Comparison of ENCODE assay signal across 1 cellular context in genomic region chr6:13678255-13678983, GRCh38.
TF ChIP-seq lines count a peak whose summit lies in the region.

No MANE protein-coding gene starts in this region.

TF ChIP-seq in K562, 482 proteins besides CTCF, POLR2A, EP300 and RAD21 (continued from another document and continues in another):
- TF ChIP-seq THRB (CRISPR knock-in tag; conservative IDR thresholded peaks at IDR 0.05) (peak; percentile 83; the same call in 1 of the 2 replicates), ATF7 (IDR thresholded peaks at IDR 0.05) (peak; percentile 46), CCAR2 (IDR thresholded peaks at IDR 0.05; ENCODE audit: low read depth, low read length) (no peak), POLR3G (IDR thresholded peaks at IDR 0.05; ENCODE audit: extremely low read depth, insufficient read length, insufficient replicate concordance) (no peak), STAT6 (CRISPR knock-in tag; IDR thresholded peaks at IDR 0.05) (0 out of 2 replicates have a peak, but pooled peaks have one; percentile 55), NEUROD1 (IDR thresholded peaks at IDR 0.05; ENCODE audit: borderline replicate concordance, low read depth, low read length, partially characterized antibody) (peak; percentile 88), ZC3H8 (IDR thresholded peaks at IDR 0.05) (no peak), RB1 (IDR thresholded peaks at IDR 0.05; ENCODE audit: low read depth) (no peak), CTBP1 (IDR thresholded peaks at IDR 0.05; ENCODE audit: borderline replicate concordance) (peak; percentile 73), FOXA3 (CRISPR knock-in tag; conservative IDR thresholded peaks at IDR 0.05 in 1 of 2, IDR thresholded peaks at IDR 0.05 in 1 of 2) (0 out of 4 replicates have a peak, but pooled peaks of 1 of the 2 experiments have one; percentile 25), HNRNPK (IDR thresholded peaks at IDR 0.05; ENCODE audit: low read depth, low read length, poor library complexity, severe bottlenecking) (no peak), NFYB (IDR thresholded peaks at IDR 0.05; ENCODE audit: extremely low read depth, insufficient read length) (peak; percentile 55), JUND (IDR thresholded peaks at IDR 0.05; ENCODE audit: borderline replicate concordance, low read depth, low read length) (peak; percentile 76), JUND (tag; IDR thresholded peaks at IDR 0.05; ENCODE audit: borderline replicate concordance, low read depth, low read length) (peak; percentile 48; the same call in 2 of the 3 replicates), TSHZ1 (CRISPR knock-in tag; IDR thresholded peaks at IDR 0.05) (no peak), ZBED1 (IDR thresholded peaks at IDR 0.05) (peak; percentile 88), ARID1B (IDR thresholded peaks at IDR 0.05) (peak; percentile 99), MTA3 (IDR thresholded peaks at IDR 0.05; ENCODE audit: borderline replicate concordance) (peak; percentile 90; the same call in 1 of the 2 replicates), XRCC3 (IDR thresholded peaks at IDR 0.05) (no peak), MBD2 (IDR thresholded peaks at IDR 0.05; ENCODE audit: borderline replicate concordance, low read depth) (peak; percentile 83; the same call in 1 of the 2 replicates), ZNF407 (IDR thresholded peaks at IDR 0.05; ENCODE audit: low read depth) (no peak), KDM5B (IDR thresholded peaks at IDR 0.05; ENCODE audit: insufficient replicate concordance, low read depth, low read length) (peak; percentile 55), PML (IDR thresholded peaks at IDR 0.05; ENCODE audit: low read length) (peak; percentile 94), FOSL1 (tag; conservative IDR thresholded peaks at IDR 0.05) (0 out of 2 replicates have a peak, but pooled peaks have one; percentile 32), PHF8 (IDR thresholded peaks at IDR 0.05; ENCODE audit: borderline replicate concordance, low read length) (peak; percentile 34; the same call in 1 of the 2 replicates), MLLT1 (IDR thresholded peaks at IDR 0.05) (peak; percentile 88 to 91), UBTF (IDR thresholded peaks at IDR 0.05; ENCODE audit: borderline replicate concordance in 1 of 2, low read depth in 2 of 2, low read length in 2 of 2) (0 out of 4 replicates have a peak, but pooled peaks of 1 of the 2 experiments have one; percentile 43), HBP1 (CRISPR knock-in tag; IDR thresholded peaks at IDR 0.05) (peak; percentile 61; the same call in 1 of the 2 replicates), ZNF589 (CRISPR knock-in tag; IDR thresholded peaks at IDR 0.05; ENCODE audit: low read depth) (peak; percentile 56; the same call in 1 of the 2 replicates), TARDBP (IDR thresholded peaks at IDR 0.05) (peak; percentile 58; the same call in 1 of the 2 replicates), TOE1 (IDR thresholded peaks at IDR 0.05; ENCODE audit: borderline replicate concordance) (peak; percentile 59), TOE1 (CRISPR knock-in tag; IDR thresholded peaks at IDR 0.05; ENCODE audit: borderline replicate concordance, low read depth) (no peak)
